Comparison of ENCODE assay signal across 8 cellular contexts in genomic region chrX:153667931-153668396, GRCh38.
A peak's percentile ranks its signal among the peaks of the same experiment; 100 is the strongest.
DNase-seq lines count a peak whose midpoint lies in the region; ATAC-seq lines count a peak whose summit lies in the region.

No MANE protein-coding gene starts in this region.

- H3K4me1 ChIP-seq in HAP-1: peaks cover 2% of the 10 kb centered on the region; the same call in 1 of the 2 replicates

- DNase-seq in COR-L47 (lab: John Stamatoyannopoulos, UW) (peak; percentile 70), HAP-1 (ENCODE audit: low spot score in 2 of 2) (peak; percentile 76 to 96), NCI-H2196 treated with DMSO at 0.1 percent for 48 hours (lab: John Stamatoyannopoulos, UW; ENCODE audit: unreplicated experiment) (peak; percentile 50), caudate nucleus (lab: John Stamatoyannopoulos, UW) (peak in 58 of 61 donors; percentile 26 to 92 (median 69)), kidney glomerular epithelial cell (lab: John Stamatoyannopoulos, UW) (peak; percentile 22)
- peak; percentile 83 for DNase-seq in activated CD4-positive, CD25-positive, alpha-beta regulatory T cell treated with anti-CD3 and anti-CD28 coated beads, Interleukin-2, amount 50 U/mL, for 72 hours
- DNase-seq in stimulated activated CD4-positive, alpha-beta T cell treated with anti-CD3 and anti-CD28 coated beads, Interleukin-1b, Interleukin-23, amount 100 ng/mL, for 4 hours (ENCODE audit: low read depth in 2 of 2): peak; percentile 75 to 77

- no peaks in the 10 kb centered on the region for H3K27me3 ChIP-seq in HAP-1 (ENCODE audit: low read depth)

- ATAC-seq in HG03469 (IDR thresholded peaks at IDR 0.05; ENCODE audit: unreplicated experiment): no peak

- H3K9me3 ChIP-seq in HAP-1: no peaks in the 10 kb centered on the region

- H3K36me3 ChIP-seq in HAP-1 (replicated peaks): no peaks in the 10 kb centered on the region

- no peak overlapping the region for H3K27ac ChIP-seq in caudate nucleus (ENCODE audit: low read depth, low read length)

- peak overlapping the region; percentile 41 for H3K4me3 ChIP-seq in HAP-1

- in situ Hi-C loops in HAP-1 (cut with MboI; ENCODE audit: low sequenced_read_pairs): loop anchor here (5.0 to 25.0 kb wide), 3 partner anchors 131 to 706 kb away; no protein-coding TSS in a partner anchor

Comparison
In these comparisons a context has a peak if more than half of its experiments do, and no peak if none do; other contexts are left out.
1. DNase-seq: peak in every context shown above with its lines; median percentile 86 in HAP-1; 83 in activated CD4-positive, CD25-positive, alpha-beta regulatory T cell treated with anti-CD3 and anti-CD28 coated beads, Interleukin-2, amount 50 U/mL, for 72 hours; 76 in stimulated activated CD4-positive, alpha-beta T cell treated with anti-CD3 and anti-CD28 coated beads, Interleukin-1b, Interleukin-23, amount 100 ng/mL, for 4 hours; 70 in COR-L47; 69 in caudate nucleus; 50 in NCI-H2196 treated with DMSO at 0.1 percent for 48 hours; 22 in kidney glomerular epithelial cell.